1 cellular context compared by ENCODE assay signal in the genomic region with DNA sequence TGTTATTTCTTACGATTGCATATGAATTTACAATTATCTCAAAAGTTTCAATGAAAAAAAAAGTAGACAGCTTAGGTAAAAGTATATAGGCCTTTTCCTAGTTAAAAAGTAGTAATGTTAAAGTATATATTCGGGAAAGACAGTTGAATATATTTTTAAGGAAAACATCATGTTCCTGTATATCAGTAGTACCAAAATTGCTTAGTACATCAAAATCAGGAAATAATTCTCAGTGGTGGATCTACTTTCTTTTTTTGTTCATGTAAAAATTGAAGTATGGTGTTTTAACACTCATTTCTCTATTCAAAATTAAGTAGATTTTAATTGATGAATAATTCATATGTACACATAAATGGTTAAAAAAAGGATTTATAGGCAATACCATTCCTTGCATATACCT.
TF ChIP-seq lines count a peak whose summit lies in the region.

No MANE protein-coding gene starts in this region.

TF ChIP-seq in K562, 482 proteins besides CTCF, POLR2A, EP300 and RAD21:
- TF ChIP-seq TCFL5 (CRISPR knock-in tag; conservative IDR thresholded peaks at IDR 0.05), result no peak
- TF ChIP-seq ZNF316 (IDR thresholded peaks at IDR 0.05), result peak; percentile 54; the same call in 1 of the 2 replicates
